Comparison of ENCODE assay signal across 23 cellular contexts in the genomic region with DNA sequence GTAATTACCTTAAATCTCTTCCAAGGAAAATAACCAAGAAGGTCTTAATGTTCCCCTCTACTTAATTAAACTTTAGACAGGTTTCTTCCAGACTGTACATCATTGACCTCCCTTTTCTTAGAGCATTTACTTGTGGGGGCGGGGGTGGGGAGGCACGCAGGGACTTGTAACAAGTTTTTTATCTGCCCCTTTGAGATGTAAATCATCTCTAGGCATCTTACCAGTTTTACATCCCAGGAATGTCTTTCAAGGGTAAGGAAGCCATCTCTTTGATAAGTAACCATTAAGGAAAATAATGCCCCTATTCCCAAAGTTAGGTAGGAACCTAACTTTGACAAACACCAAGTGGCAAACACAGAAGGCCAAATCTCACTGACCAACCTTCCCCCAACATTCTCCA.
"Had no signal": no experiment of that assay in that cellular context is flagged by ENCODE, and none has a peak within 500 bp of the region (broad histone marks: within the 10 kb centered on the region; RNA-seq: fewer than 3 reads in every experiment).

No MANE protein-coding gene starts in this region.

- H3K27ac ChIP-seq: epithelial cell of prostate, esophagus muscularis mucosa, gastrocnemius medialis, left ventricle myocardium inferior, lower lobe of right lung, parathyroid adenoma, prostate gland, right lobe of liver, suprapubic skin, thyroid gland had no signal

- H2AFZ ChIP-seq: parathyroid adenoma had no signal

- H3K27me3 Mint-ChIP-seq: natural killer cell treated with Interleukin-12 subunit alpha and Interleukin-12 subunit beta and Interleukin-15 and Interleukin-18, amount 100 ng/mL, for 72 hours; type B pancreatic cell had no signal

- H3K4me3 ChIP-seq: esophagus muscularis mucosa, gastrocnemius medialis, left ventricle myocardium inferior, lower lobe of right lung, prostate gland, right lobe of liver, suprapubic skin, thyroid gland had no signal

- H3K9ac ChIP-seq: parathyroid adenoma had no signal

- H3K36me3 Mint-ChIP-seq: memory B cell; natural killer cell treated with Interleukin-12 subunit alpha and Interleukin-12 subunit beta and Interleukin-15 and Interleukin-18, amount 100 ng/mL, for 72 hours; stimulated activated effector memory CD8-positive, alpha-beta T cell treated with anti-CD3 and anti-CD28 coated beads, Interleukin-12 subunit alpha, Interleukin-12 subunit beta, amount 100 ng/mL, for 72 hours; type B pancreatic cell had no signal

- ATAC-seq: gastrocnemius medialis; left cardiac atrium; lower lobe of right lung; natural killer cell treated with Interleukin-12 subunit alpha and Interleukin-12 subunit beta and Interleukin-15 and Interleukin-18, amount 100 ng/mL, for 72 hours; right lobe of liver; stimulated activated effector memory CD8-positive, alpha-beta T cell treated with anti-CD3 and anti-CD28 coated beads, Interleukin-12 subunit alpha, Interleukin-12 subunit beta, amount 100 ng/mL, for 72 hours; stimulated activated naive CD8-positive, alpha-beta T cell treated with anti-CD3 and anti-CD28 coated beads, Interleukin-15, Interleukin-2, amounts not matched to agents 100 U/mL and 50 U/mL, for 24 hours had no signal

- H3K9me3 ChIP-seq: esophagus muscularis mucosa, gastrocnemius medialis, lower lobe of right lung, prostate gland, right lobe of liver, suprapubic skin, thyroid gland had no signal

- DNase-seq: effector memory CD4-positive, alpha-beta T cell; gastrocnemius medialis; kidney; left cardiac atrium; left ventricle myocardium inferior; lower lobe of right lung; midbrain; occipital lobe; right lobe of liver; stimulated activated CD4-positive, alpha-beta T cell treated with anti-CD3 and anti-CD28 coated beads, Interleukin-4, amount 100 ng/mL, for 1 hour; stimulated activated CD8-positive, alpha-beta memory T cell treated with anti-CD3 and anti-CD28 coated beads, Interleukin-4, amount 100 ng/mL, for 48 hours; stimulated activated naive CD8-positive, alpha-beta T cell treated with anti-CD3 and anti-CD28 coated beads, Interleukin-15, Interleukin-2, amounts not matched to agents 100 U/mL and 50 U/mL, for 24 hours; thyroid gland had no signal

- H3K36me3 ChIP-seq: esophagus muscularis mucosa, gastrocnemius medialis, left ventricle myocardium inferior, lower lobe of right lung, prostate gland, right lobe of liver, suprapubic skin, thyroid gland had no signal

- H3K27ac Mint-ChIP-seq: memory B cell; natural killer cell treated with Interleukin-12 subunit alpha and Interleukin-12 subunit beta and Interleukin-15 and Interleukin-18, amount 100 ng/mL, for 72 hours; stimulated activated effector memory CD8-positive, alpha-beta T cell treated with anti-CD3 and anti-CD28 coated beads, Interleukin-12 subunit alpha, Interleukin-12 subunit beta, amount 100 ng/mL, for 72 hours; type B pancreatic cell had no signal

- FAIRE-seq: kidney, urothelium cell line had no signal

- H3K4me3 Mint-ChIP-seq: memory B cell; natural killer cell treated with Interleukin-12 subunit alpha and Interleukin-12 subunit beta and Interleukin-15 and Interleukin-18, amount 100 ng/mL, for 72 hours; stimulated activated effector memory CD8-positive, alpha-beta T cell treated with anti-CD3 and anti-CD28 coated beads, Interleukin-12 subunit alpha, Interleukin-12 subunit beta, amount 100 ng/mL, for 72 hours; type B pancreatic cell had no signal

- H3K27me3 ChIP-seq: esophagus muscularis mucosa, gastrocnemius medialis, right lobe of liver, suprapubic skin, thyroid gland had no signal

- H3K4me1 Mint-ChIP-seq: memory B cell; stimulated activated effector memory CD8-positive, alpha-beta T cell treated with anti-CD3 and anti-CD28 coated beads, Interleukin-12 subunit alpha, Interleukin-12 subunit beta, amount 100 ng/mL, for 72 hours had no signal

- H3K79me2 ChIP-seq: parathyroid adenoma had no signal

- H3K4me1 ChIP-seq: esophagus muscularis mucosa, gastrocnemius medialis, left ventricle myocardium inferior, lower lobe of right lung, parathyroid adenoma, prostate gland, suprapubic skin, thyroid gland had no signal
